24 cellular contexts compared by ENCODE assay signal in genomic region chr5:72324186-72324825, GRCh38. TPM values are rescaled to one million over a fixed set of nuclear protein-coding genes. Genes with fewer than 3 reads are reported as not detected.
DNase-seq lines count a peak whose midpoint lies in the region; ATAC-seq and TF ChIP-seq lines count a peak whose summit lies in the region.
"Had no signal": no experiment of that assay in that cellular context is flagged by ENCODE, and none has a peak within 500 bp of the region (broad histone marks: within the 10 kb centered on the region; RNA-seq: fewer than 3 reads in every experiment).

No MANE protein-coding gene starts in this region.

- H3K36me3 Mint-ChIP-seq in T-helper 1 cell treated with Interleukin-12 subunit alpha and Interleukin-12 subunit beta and Interleukin-4 antibody, amounts not matched to agents 30 μg/mL and 1 μg/mL, for 36 hours (ENCODE audit: low read depth) = peaks cover 26% of the 10 kb centered on the region

- H3K4me2 ChIP-seq in PC-3 (ENCODE audit: low read length) = peak overlapping the region; percentile 53
- H3K4me2 ChIP-seq: neural progenitor cell had no signal

- H3K4me3 ChIP-seq in PC-3 (ENCODE audit: low read length) = no peak overlapping the region
- H3K4me3 ChIP-seq: body of pancreas, colonic mucosa, gastrocnemius medialis, neural progenitor cell, prostate gland, SJCRH30, skin epidermis, upper lobe of left lung had no signal

- TF ChIP-seq CTCF in PC-3 (conservative IDR thresholded peaks at IDR 0.05; ENCODE audit: low read depth, low read length) = no peak

- H3K27me3 Mint-ChIP-seq in T-helper 1 cell treated with Interleukin-12 subunit alpha and Interleukin-12 subunit beta and Interleukin-4 antibody, amounts not matched to agents 30 μg/mL and 1 μg/mL, for 36 hours (ENCODE audit: low read depth) = no peaks in the 10 kb centered on the region
- H3K27me3 Mint-ChIP-seq: stimulated activated naive CD8-positive, alpha-beta T cell treated with anti-CD3 and anti-CD28 coated beads, Interleukin-15, amount 100 ng/mL, for 72 hours had no signal

- peak overlapping the region; percentile 57 for H3K27ac ChIP-seq in PC-3 (ENCODE audit: low read length)
- H3K27ac ChIP-seq: body of pancreas, C4-2B, colonic mucosa, gastrocnemius medialis, neural progenitor cell, prostate gland, SJCRH30, skin epidermis, upper lobe of left lung had no signal

- peaks cover 3% of the 10 kb centered on the region for H3F3A ChIP-seq in PC-3 (ENCODE audit: low read length, unreplicated experiment)

- CTCF ChIA-PET in PC-3 (lab: Charles Lee) = no interaction called here

- H3K79me2 ChIP-seq in PC-3 (ENCODE audit: low read length) = peaks cover 31% of the 10 kb centered on the region

- peaks cover 16% of the 10 kb centered on the region for H3K4me1 Mint-ChIP-seq in T-helper 1 cell treated with Interleukin-12 subunit alpha and Interleukin-12 subunit beta and Interleukin-4 antibody, amounts not matched to agents 30 μg/mL and 1 μg/mL, for 36 hours (ENCODE audit: low read depth)

- H3K9me3 Mint-ChIP-seq in T-helper 1 cell treated with Interleukin-12 subunit alpha and Interleukin-12 subunit beta and Interleukin-4 antibody, amounts not matched to agents 30 μg/mL and 1 μg/mL, for 36 hours = no peaks in the 10 kb centered on the region
- H3K9me3 Mint-ChIP-seq: mesothelial cell of epicardium; neural progenitor cell; stimulated activated naive CD8-positive, alpha-beta T cell treated with anti-CD3 and anti-CD28 coated beads, Interleukin-15, amount 100 ng/mL, for 72 hours had no signal

- H2AFZ ChIP-seq in PC-3 (ENCODE audit: low read length) = no peak overlapping the region
- H2AFZ ChIP-seq: neural progenitor cell had no signal

- peaks cover 40% of the 10 kb centered on the region for H3K4me1 ChIP-seq in PC-3 (ENCODE audit: insufficient read depth, low read length)
- H3K4me1 ChIP-seq: neural progenitor cell, prostate gland, SJCRH30 had no signal

- no peaks in the 10 kb centered on the region for H3K27me3 ChIP-seq in PC-3 (ENCODE audit: low read length)
- H3K27me3 ChIP-seq: body of pancreas, colonic mucosa, gastrocnemius medialis, neural progenitor cell, SJCRH30, upper lobe of left lung had no signal

- no peaks in the 10 kb centered on the region for H3K9me3 ChIP-seq in PC-3 (ENCODE audit: low read length)
- H3K9me3 ChIP-seq: body of pancreas, colonic mucosa, gastrocnemius medialis, prostate gland, SJCRH30, upper lobe of left lung had no signal

- H4K20me1 ChIP-seq in PC-3 (ENCODE audit: low read length) = no peaks in the 10 kb centered on the region

- H3K36me3 ChIP-seq in PC-3 (ENCODE audit: low read depth, low read length) = peaks cover 15% of the 10 kb centered on the region; the same call in 1 of the 2 replicates
- H3K36me3 ChIP-seq: colonic mucosa, neural progenitor cell, prostate gland had no signal

- no peak for DNase-seq in T-helper 1 cell
- DNase-seq in PC-3 = peak; percentile 77
- no peak for DNase-seq in SKM-1 (lab: John Stamatoyannopoulos, UW; ENCODE audit: unreplicated experiment)
- DNase-seq in activated CD4-positive, alpha-beta T cell treated with anti-CD3 and anti-CD28 coated beads for 48 hours = no peak
- DNase-seq: activated CD4-positive, alpha-beta T cell treated with anti-CD3 and anti-CD28 coated beads for 1 hour; body of pancreas; colonic mucosa; gastrocnemius medialis; Karpas-422; left colon; NCI-H1105 treated with DMSO at 0.1 percent for 48 hours; SJCRH30; stimulated activated CD4-positive, alpha-beta T cell treated with anti-CD3 and anti-CD28 coated beads, Interleukin-4, amount 100 ng/mL, for 1 hour; stimulated activated naive CD8-positive, alpha-beta T cell treated with anti-CD3 and anti-CD28 coated beads, Interleukin-15, amount 100 ng/mL, for 72 hours; upper lobe of left lung had no signal

- H3K4me3 Mint-ChIP-seq in T-helper 1 cell treated with Interleukin-12 subunit alpha and Interleukin-12 subunit beta and Interleukin-4 antibody, amounts not matched to agents 30 μg/mL and 1 μg/mL, for 36 hours = peak overlapping the region; percentile 32
- H3K4me3 Mint-ChIP-seq: mesothelial cell of epicardium; neural progenitor cell; stimulated activated naive CD8-positive, alpha-beta T cell treated with anti-CD3 and anti-CD28 coated beads, Interleukin-15, amount 100 ng/mL, for 72 hours had no signal

- no peaks in the 10 kb centered on the region for H3K9me2 ChIP-seq in PC-3 (replicated peaks; ENCODE audit: low read length)

- no peak overlapping the region for H3K9ac ChIP-seq in PC-3 (ENCODE audit: low read length)
- H3K9ac ChIP-seq: neural progenitor cell had no signal

- peak; percentile 56 for ATAC-seq in PC-3
- peak; percentile 42 for ATAC-seq in esophagus mucosa
- no peak for ATAC-seq in GM21423 (IDR thresholded peaks at IDR 0.05; ENCODE audit: unreplicated experiment)
- no peak for ATAC-seq in HG03521 (IDR thresholded peaks at IDR 0.05; ENCODE audit: unreplicated experiment)
- ATAC-seq: body of pancreas; gastrocnemius medialis; left colon; stimulated activated naive CD8-positive, alpha-beta T cell treated with anti-CD3 and anti-CD28 coated beads, Interleukin-15, amount 100 ng/mL, for 72 hours had no signal

- intact Hi-C loops in PC-3 (cut with micrococcal nuclease) = no loop called here

- POLR2A ChIA-PET in PC-3 (lab: Charles Lee; ENCODE audit: unreplicated experiment) = no interaction called here

- H3K27ac Mint-ChIP-seq in T-helper 1 cell treated with Interleukin-12 subunit alpha and Interleukin-12 subunit beta and Interleukin-4 antibody, amounts not matched to agents 30 μg/mL and 1 μg/mL, for 36 hours = peak overlapping the region; percentile 2
- H3K27ac Mint-ChIP-seq: mesothelial cell of epicardium, neural progenitor cell had no signal

- no TSS peak for BruUV-seq in PC-3 (replicated peaks; lab: Mats Ljungman, UMichigan)

RNA-seq across cellular contexts. Expression of gene PTCD2, which starts 4.1 kb away (rescaled TPM):
- total RNA-seq in PC-3 (2014; rRNA removed) = 3.4 and 6.0 TPM in 2 replicates
- 7.7 TPM for total RNA-seq in esophagus mucosa

RNA-seq across cellular contexts. Expression of gene MRPS27, which starts 4.3 kb away (rescaled TPM):
- total RNA-seq in PC-3 (2014; rRNA removed) (48.6 and 59.0 TPM in 2 replicates), esophagus mucosa (63.2 TPM)

Comparison
In these comparisons a context has a peak if more than half of its experiments do, and no peak if none do; other contexts are left out.
1. ATAC-seq: peak in PC-3 (single experiment) and esophagus mucosa (single experiment); none in GM21423 (single experiment) and HG03521 (single experiment).